ENCODE assay signal across 8 cellular contexts in the genomic region with DNA sequence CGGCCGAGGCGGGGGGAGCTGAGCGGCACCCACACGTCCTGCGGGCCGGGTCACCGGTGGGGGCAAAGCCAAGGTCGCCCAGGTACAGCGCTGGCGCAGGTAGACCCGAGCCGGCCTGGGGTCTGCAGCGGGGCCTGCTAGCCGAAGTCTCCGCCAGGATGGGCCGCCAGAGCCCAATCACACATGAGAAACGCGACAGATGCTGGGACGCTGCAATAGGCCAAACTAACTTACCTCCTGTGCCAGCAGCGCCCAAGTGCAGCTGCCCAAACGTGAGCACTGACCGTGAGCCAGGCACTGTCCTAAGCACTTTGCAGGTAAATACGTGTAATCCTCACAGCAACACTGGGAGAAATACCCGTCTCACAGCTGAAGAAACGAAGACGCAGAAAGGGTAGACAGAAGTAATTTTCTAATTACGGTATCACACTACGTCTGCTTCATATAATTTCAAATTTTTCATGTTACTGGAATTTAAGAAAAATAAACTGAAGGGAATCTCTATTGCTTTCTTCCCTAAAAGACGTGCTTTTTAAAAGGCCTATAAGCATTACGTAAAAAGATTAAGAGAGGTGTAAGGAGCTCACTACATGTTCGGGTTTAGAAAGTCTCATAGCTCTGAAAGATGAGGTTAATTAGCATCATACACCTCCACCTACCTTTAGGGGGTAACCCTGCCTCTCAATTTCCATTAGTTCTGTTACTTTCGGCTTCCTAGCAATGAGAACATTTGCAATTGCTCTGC. TPM values are rescaled to one million over a fixed set of nuclear protein-coding genes. Genes with fewer than 3 reads are reported as not detected.
DNase-seq lines count a peak whose midpoint lies in the region; ATAC-seq and TF ChIP-seq lines count a peak whose summit lies in the region.

No MANE protein-coding gene starts in this region.

- DNase-seq in cardiac muscle cell (ENCODE audit: low read depth in 1 of 2, low spot score in 1 of 2) (peak in 1 of 2 donors; percentile 23), Right ventricle myocardium superior (no peak), islet precursor cell (peak; percentile 59), testis (peak; percentile 28), CD1c-positive myeloid dendritic cell (ENCODE audit: extremely low spot score) (no peak), mucosa of gallbladder (ENCODE audit: low spot score) (no peak), A172 (ENCODE audit: low spot score) (no peak)

- H3K36me3 ChIP-seq in cardiac muscle cell = no peaks in the 10 kb centered on the region
- H3K36me3 ChIP-seq in testis (ENCODE audit: low read depth, missing control alignments) = no peaks in the 10 kb centered on the region

- 47 to 48% methylated on average over 14 to 32 of the region's 33 CpGs for WGBS in testis, 2 donors

- H3K36me3 Mint-ChIP-seq in activated naive CD8-positive, alpha-beta T cell = no peaks in the 10 kb centered on the region

- H3K4me1 Mint-ChIP-seq in activated naive CD8-positive, alpha-beta T cell (ENCODE audit: low read depth) = peaks cover 7% of the 10 kb centered on the region

- H3K27ac Mint-ChIP-seq in activated naive CD8-positive, alpha-beta T cell = no peak overlapping the region

- H3K4me1 ChIP-seq in cardiac muscle cell (ENCODE audit: low read depth) (no peaks in the 10 kb centered on the region), testis (no peaks in the 10 kb centered on the region)

- H3K27me3 ChIP-seq in cardiac muscle cell = peaks cover 9% of the 10 kb centered on the region
- no peaks in the 10 kb centered on the region for H3K27me3 ChIP-seq in testis

- intact Hi-C loops in Right ventricle myocardium superior (cut with DNase I) (no loop called here), testis (cut with DNase I; ENCODE audit: low total_unique reads) (no loop called here)

- H3K9me3 Mint-ChIP-seq in activated naive CD8-positive, alpha-beta T cell (ENCODE audit: low read depth) = no peaks in the 10 kb centered on the region

- H3K9me3 ChIP-seq in cardiac muscle cell (ENCODE audit: low read depth) (no peaks in the 10 kb centered on the region), testis (no peaks in the 10 kb centered on the region)

- peaks cover 7% of the 10 kb centered on the region for H3K27me3 Mint-ChIP-seq in activated naive CD8-positive, alpha-beta T cell

- H3K4me3 ChIP-seq in cardiac muscle cell (peak overlapping the region; percentile 64), testis (peak overlapping the region; percentile 59 to 63)

- H3K4me3 Mint-ChIP-seq in activated naive CD8-positive, alpha-beta T cell = peak overlapping the region; percentile 73

- ATAC-seq in Right ventricle myocardium superior (ENCODE audit: poor library complexity) = no peak

- no peak for TF ChIP-seq POLR2A in testis (IDR thresholded peaks at IDR 0.05)

- TF ChIP-seq CTCF in cardiac muscle cell (IDR thresholded peaks at IDR 0.05; ENCODE audit: low read depth, low read length) (no peak), testis (IDR thresholded peaks at IDR 0.05) (no peak)

- H3K27ac ChIP-seq in cardiac muscle cell (no peak overlapping the region), testis (peak overlapping the region; percentile 45 to 85)

RNA-seq across cellular contexts. Expression of a gene that starts 0.6 kb away (rescaled TPM):
- 6.8 and 9.0 TPM in 2 replicates for total RNA-seq in cardiac muscle cell
- polyA plus RNA-seq in cardiac muscle cell = 11.6 and 17.2 TPM in 2 replicates
- total RNA-seq in Right ventricle myocardium superior = 10.8 TPM
- total RNA-seq in testis = 10 to 100 TPM; 16.2 to 31.3 TPM
- 17.4 TPM for polyA plus RNA-seq in testis (ENCODE audit: insufficient read depth, low read depth, low replicate concordance)
- total RNA-seq in mucosa of gallbladder = 25.3 TPM
- total RNA-seq in A172 (2014; rRNA removed; shearing (Covaris generic)) = 0.38 and 1.5 TPM in 2 replicates

Comparison
In these comparisons a context has a peak if more than half of its experiments do, and no peak if none do; other contexts are left out.
1. DNase-seq: peak in islet precursor cell (single experiment) and testis (single experiment); none in Right ventricle myocardium superior (single experiment), CD1c-positive myeloid dendritic cell (single experiment), mucosa of gallbladder (single experiment) and A172 (single experiment).